23 cellular contexts compared by ENCODE assay signal in genomic region chr14:62759796-62760195, GRCh38.
"Had no signal": no experiment of that assay in that cellular context is flagged by ENCODE, and none has a peak within 500 bp of the region (broad histone marks: within the 10 kb centered on the region; RNA-seq: fewer than 3 reads in every experiment).

No MANE protein-coding gene starts in this region.

- H3K27me3 ChIP-seq: hepatocyte, thyroid gland had no signal

- ATAC-seq: activated CD4-positive, alpha-beta T cell treated with anti-CD3 and anti-CD28 coated beads for 36 hours; activated T-helper 17 cell treated with anti-CD3 and anti-CD28 coated beads, Interleukin-2, amount 50 U/mL, for 72 hours; effector memory CD8-positive, alpha-beta T cell; left lobe of liver had no signal

- H3K9me3 ChIP-seq: thyroid gland had no signal

- H3K27ac Mint-ChIP-seq: activated CD4-positive, alpha-beta memory T cell treated with anti-CD3 and anti-CD28 coated beads for 36 hours; activated CD4-positive, alpha-beta T cell treated with anti-CD3 and anti-CD28 coated beads for 36 hours; activated naive CD8-positive, alpha-beta T cell treated with anti-CD3 and anti-CD28 coated beads, Interleukin-2, amount 10 ng/mL, durations not matched to agents 7 days and 5 days; activated T-helper 17 cell treated with anti-CD3 and anti-CD28 coated beads, Interleukin-2, amount 50 U/mL, for 72 hours; brain; effector memory CD8-positive, alpha-beta T cell; mesothelial cell of epicardium; nephron had no signal

- H3K36me3 Mint-ChIP-seq: activated CD4-positive, alpha-beta memory T cell treated with anti-CD3 and anti-CD28 coated beads for 36 hours; activated naive CD8-positive, alpha-beta T cell treated with anti-CD3 and anti-CD28 coated beads, Interleukin-2, amount 10 ng/mL, durations not matched to agents 7 days and 5 days; brain had no signal

- H3K9me3 Mint-ChIP-seq: activated T-helper 17 cell treated with anti-CD3 and anti-CD28 coated beads, Interleukin-2, amount 50 U/mL, for 72 hours had no signal

- H3K27ac ChIP-seq: epithelial cell of prostate, hepatocyte, thyroid gland had no signal

- DNase-seq: activated CD4-positive, alpha-beta memory T cell treated with anti-CD3 and anti-CD28 coated beads for 36 hours; activated CD4-positive, alpha-beta T cell treated with anti-CD3 and anti-CD28 coated beads for 36 hours; activated naive CD4-positive, alpha-beta T cell; activated naive CD8-positive, alpha-beta T cell treated with anti-CD3 and anti-CD28 coated beads, Interleukin-2, amount 10 ng/mL, durations not matched to agents 7 days and 5 days; activated T-cell treated with anti-CD3 and anti-CD28 coated beads for 4 hours; anterior cingulate cortex; caudate nucleus; effector memory CD8-positive, alpha-beta T cell; foreskin fibroblast; kidney; occipital lobe; posterior cingulate gyrus; stimulated activated CD8-positive, alpha-beta memory T cell treated with anti-CD3 and anti-CD28 coated beads, Interleukin-4, amount 100 ng/mL, for 48 hours; stimulated activated naive CD4-positive, alpha-beta T cell treated with Interleukin-2 at 50 U/mL for 16 hours; thyroid gland had no signal

- H3K4me3 Mint-ChIP-seq: activated CD4-positive, alpha-beta memory T cell treated with anti-CD3 and anti-CD28 coated beads for 36 hours; activated CD4-positive, alpha-beta T cell treated with anti-CD3 and anti-CD28 coated beads for 36 hours; activated naive CD8-positive, alpha-beta T cell treated with anti-CD3 and anti-CD28 coated beads, Interleukin-2, amount 10 ng/mL, durations not matched to agents 7 days and 5 days; activated T-helper 17 cell treated with anti-CD3 and anti-CD28 coated beads, Interleukin-2, amount 50 U/mL, for 72 hours; brain; effector memory CD8-positive, alpha-beta T cell; mesothelial cell of epicardium; nephron had no signal

- H3K4me1 ChIP-seq: thyroid gland had no signal

- H3K36me3 ChIP-seq: thyroid gland had no signal

- H3K4me3 ChIP-seq: hepatocyte, lung, thyroid gland had no signal

- H3K27me3 Mint-ChIP-seq: activated CD4-positive, alpha-beta memory T cell treated with anti-CD3 and anti-CD28 coated beads for 36 hours; activated CD4-positive, alpha-beta T cell treated with anti-CD3 and anti-CD28 coated beads for 36 hours; activated naive CD8-positive, alpha-beta T cell treated with anti-CD3 and anti-CD28 coated beads, Interleukin-2, amount 10 ng/mL, durations not matched to agents 7 days and 5 days; activated T-helper 17 cell treated with anti-CD3 and anti-CD28 coated beads, Interleukin-2, amount 50 U/mL, for 72 hours; effector memory CD8-positive, alpha-beta T cell had no signal

- H3K4me1 Mint-ChIP-seq: activated CD4-positive, alpha-beta T cell treated with anti-CD3 and anti-CD28 coated beads for 36 hours; activated naive CD8-positive, alpha-beta T cell treated with anti-CD3 and anti-CD28 coated beads, Interleukin-2, amount 10 ng/mL, durations not matched to agents 7 days and 5 days; activated T-helper 17 cell treated with anti-CD3 and anti-CD28 coated beads, Interleukin-2, amount 50 U/mL, for 72 hours; brain; mesothelial cell of epicardium; nephron had no signal
